ENCODE assay signal across 8 cellular contexts in genomic region chr10:100482181-100482833, GRCh38. TPM values are rescaled to one million over a fixed set of nuclear protein-coding genes. Genes with fewer than 3 reads are reported as not detected.
DNase-seq lines count a peak whose midpoint lies in the region; ATAC-seq, FAIRE-seq and TF ChIP-seq lines count a peak whose summit lies in the region.

No MANE protein-coding gene starts in this region.

- 3% methylated on average over 55 of the region's 59 CpGs for WGBS in smooth muscle cell (ENCODE audit: low lambda C conversion rate)

- H3K4me1 ChIP-seq in smooth muscle cell (ENCODE audit: low read depth), result peaks cover 38% of the 10 kb centered on the region

- no peaks in the 10 kb centered on the region for H3K36me3 ChIP-seq in smooth muscle cell (ENCODE audit: low read depth)

- H3K9ac ChIP-seq in smooth muscle cell (ENCODE audit: low read depth), result no peak overlapping the region

- no peak overlapping the region for H3K27ac Mint-ChIP-seq in central memory CD8-positive, alpha-beta T cell (ENCODE audit: low read depth)

- peaks cover 97% of the 10 kb centered on the region for H3K27me3 ChIP-seq in smooth muscle cell (ENCODE audit: low read depth)

- no peaks in the 10 kb centered on the region for H3K79me2 ChIP-seq in smooth muscle cell (ENCODE audit: low read depth)

- peak; percentile 93 for TF ChIP-seq CTCF in smooth muscle cell (IDR thresholded peaks at IDR 0.05; ENCODE audit: borderline replicate concordance, insufficient read depth, poor library complexity, severe bottlenecking)

- H3K27ac ChIP-seq in smooth muscle cell (ENCODE audit: low read depth), result no peak overlapping the region

- H3K36me3 Mint-ChIP-seq in central memory CD8-positive, alpha-beta T cell (ENCODE audit: insufficient read depth), result peaks cover 3% of the 10 kb centered on the region

- TF ChIP-seq POLR2A in H54 (IDR thresholded peaks at IDR 0.05; ENCODE audit: low read depth, low read length), result no peak

- peak overlapping the region; percentile 48 for H3K4me3 ChIP-seq in smooth muscle cell

- peak overlapping the region; percentile 85 for H3K4me3 Mint-ChIP-seq in central memory CD8-positive, alpha-beta T cell

- H3K27me3 Mint-ChIP-seq in central memory CD8-positive, alpha-beta T cell, result peaks cover 39% of the 10 kb centered on the region

- peak overlapping the region; percentile 93 for H3K4me2 ChIP-seq in smooth muscle cell

- no peak overlapping the region for H2AFZ ChIP-seq in smooth muscle cell (ENCODE audit: low read depth)

- FAIRE-seq in H54 (lab: Jason Lieb, UNC), result no peak

- no peaks in the 10 kb centered on the region for H4K20me1 ChIP-seq in smooth muscle cell (ENCODE audit: low read depth)

- peak; percentile 62 for ATAC-seq in central memory CD8-positive, alpha-beta T cell (replicated peaks; ENCODE audit: extremely low read depth, poor library complexity, severe bottlenecking)
- no peak for ATAC-seq in GM21737 (IDR thresholded peaks at IDR 0.05; ENCODE audit: unreplicated experiment)

- H3K4me1 Mint-ChIP-seq in central memory CD8-positive, alpha-beta T cell, result peaks cover 21% of the 10 kb centered on the region

- DNase-seq in COLO829 (ENCODE audit: low spot score), result peak; percentile 19
- peak; percentile 65 for DNase-seq in H54 (ENCODE audit: insufficient read length, low spot score)
- peak; percentile 11 for DNase-seq in NCI-H2171 (lab: John Stamatoyannopoulos, UW)
- DNase-seq in activated CD4-positive, CD25-positive, alpha-beta regulatory T cell treated with anti-CD3 and anti-CD28 coated beads, Interleukin-2, amount 50 U/mL, for 72 hours, result peak; percentile 74
- DNase-seq in central memory CD8-positive, alpha-beta T cell (ENCODE audit: low spot score in 2 of 2), result peak; percentile 43 to 50
- peak; percentile 77 for DNase-seq in iris pigment epithelial cell (ENCODE audit: low read depth)
- peak; percentile 16 for DNase-seq in smooth muscle cell (lab: John Stamatoyannopoulos, UW; ENCODE audit: unreplicated experiment)

- no peaks in the 10 kb centered on the region for H3F3A ChIP-seq in smooth muscle cell (ENCODE audit: low read depth)

- no peaks in the 10 kb centered on the region for H3K9me3 Mint-ChIP-seq in central memory CD8-positive, alpha-beta T cell

- no peaks in the 10 kb centered on the region for H3K9me3 ChIP-seq in smooth muscle cell (replicated peaks; ENCODE audit: low read depth)

RNA-seq across cellular contexts. Expression of gene WNT8B, which starts 19.5 kb away (rescaled TPM):
- total RNA-seq in smooth muscle cell, result not detected in 2 replicates
- polyA plus RNA-seq in smooth muscle cell, result not detected in 2 replicates

RNA-seq across cellular contexts. Expression of gene SEC31B, which starts 37.4 kb away (rescaled TPM):
- total RNA-seq in smooth muscle cell, result 2.3 and 4.5 TPM in 2 replicates
- 6.3 and 8.5 TPM in 2 replicates for polyA plus RNA-seq in smooth muscle cell

RNA-seq across cellular contexts. Expression of gene NDUFB8, which starts 47.4 kb away (rescaled TPM):
- 121 and 128 TPM in 2 replicates for total RNA-seq in smooth muscle cell
- 400 and 430 TPM in 2 replicates for polyA plus RNA-seq in smooth muscle cell

RNA-seq across cellular contexts. Expression of gene HIF1AN, which starts 53.4 kb away (rescaled TPM):
- total RNA-seq in smooth muscle cell, result 12.4 and 22.7 TPM in 2 replicates
- polyA plus RNA-seq in smooth muscle cell, result 28.1 and 31.6 TPM in 2 replicates

Comparison
In these comparisons a context has a peak if more than half of its experiments do, and no peak if none do; other contexts are left out.
1. DNase-seq: peak in every context shown above with its lines; median percentile 77 in iris pigment epithelial cell; 74 in activated CD4-positive, CD25-positive, alpha-beta regulatory T cell treated with anti-CD3 and anti-CD28 coated beads, Interleukin-2, amount 50 U/mL, for 72 hours; 65 in H54; 46 in central memory CD8-positive, alpha-beta T cell; 19 in COLO829; 16 in smooth muscle cell; 11 in NCI-H2171.